In the genomic region with DNA sequence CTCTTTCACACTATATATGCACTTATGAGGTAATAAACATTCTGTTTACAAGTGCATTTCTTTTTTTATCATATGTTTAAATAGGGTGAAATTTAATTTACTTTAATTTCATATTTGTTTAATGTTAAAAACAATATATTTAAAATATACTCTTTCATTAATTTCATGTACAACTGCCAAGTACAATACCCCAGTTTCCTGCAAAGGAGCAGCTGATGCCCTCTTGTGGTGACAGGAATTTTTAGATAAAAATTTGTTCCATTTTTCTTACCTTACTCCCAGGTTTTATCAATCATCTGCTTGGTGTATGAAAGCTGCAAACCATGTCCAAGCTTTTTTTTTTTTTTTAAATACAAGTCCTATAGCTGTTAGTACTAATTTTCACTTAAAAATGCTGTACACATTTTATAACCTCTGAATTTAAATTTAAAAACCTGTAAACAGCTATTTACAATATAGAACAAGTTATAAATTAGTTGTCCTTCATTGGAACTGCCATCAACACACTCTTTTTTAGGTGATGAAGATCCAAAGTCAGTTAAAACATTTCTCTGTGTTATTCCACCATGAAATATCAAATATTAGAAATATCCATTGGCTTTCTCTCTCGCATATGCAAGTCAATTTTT, we compare ENCODE assay signal across 9 cellular contexts. TPM values are rescaled to one million over a fixed set of nuclear protein-coding genes. Genes with fewer than 3 reads are reported as not detected.
DNase-seq lines count a peak whose midpoint lies in the region; ATAC-seq and TF ChIP-seq lines count a peak whose summit lies in the region.
"Had no signal": no experiment of that assay in that cellular context is flagged by ENCODE, and none has a peak within 500 bp of the region (broad histone marks: within the 10 kb centered on the region; RNA-seq: fewer than 3 reads in every experiment).

No MANE protein-coding gene starts in this region.

- no peaks in the 10 kb centered on the region for H3K9me3 Mint-ChIP-seq in activated T-helper 17 cell treated with anti-CD3 and anti-CD28 coated beads, Interleukin-2, amount 50 U/mL, for 72 hours

- ATAC-seq in activated T-helper 17 cell treated with anti-CD3 and anti-CD28 coated beads, Interleukin-2, amount 50 U/mL, for 72 hours (replicated peaks) = no peak
- no peak for ATAC-seq in GM21576 (IDR thresholded peaks at IDR 0.05; ENCODE audit: unreplicated experiment)

- TF ChIP-seq CTCF in hepatocyte (IDR thresholded peaks at IDR 0.05; ENCODE audit: poor library complexity) (peak; percentile 67), thyroid gland (IDR thresholded peaks at IDR 0.05) (peak in 3 of 6 experiments; percentile 27 to 48 (median 44))

- no peak overlapping the region for H2AFZ ChIP-seq in hepatocyte

- H4K20me1 ChIP-seq in hepatocyte (ENCODE audit: insufficient read depth, poor library complexity, severe bottlenecking) = no peaks in the 10 kb centered on the region

- peaks cover 27% of the 10 kb centered on the region for H3K27me3 Mint-ChIP-seq in activated T-helper 17 cell treated with anti-CD3 and anti-CD28 coated beads, Interleukin-2, amount 50 U/mL, for 72 hours

- no peaks in the 10 kb centered on the region for H3K79me2 ChIP-seq in hepatocyte

- DNase-seq in AG20443 (ENCODE audit: low spot score) (peak; percentile 16), HAP-1 (ENCODE audit: low spot score in 2 of 2) (peak; percentile 10 to 43), SK-N-MC (ENCODE audit: low read depth, low spot score) (no peak), hepatocyte (ENCODE audit: low spot score) (peak; percentile 44), thyroid gland (no peak), dedifferentiated amniotic fluid mesenchymal stem cell (ENCODE audit: extremely low spot score) (no peak)

- H3K27ac Mint-ChIP-seq in activated T-helper 17 cell treated with anti-CD3 and anti-CD28 coated beads, Interleukin-2, amount 50 U/mL, for 72 hours = no peak overlapping the region

- no peaks in the 10 kb centered on the region for H3K4me1 Mint-ChIP-seq in activated T-helper 17 cell treated with anti-CD3 and anti-CD28 coated beads, Interleukin-2, amount 50 U/mL, for 72 hours

- H3K27ac ChIP-seq in SK-N-MC (peak overlapping the region; percentile 87), hepatocyte (no peak overlapping the region), thyroid gland (no peak overlapping the region)
- H3K27ac ChIP-seq: epithelial cell of prostate had no signal

- in situ Hi-C loops in HAP-1 (cut with MboI; ENCODE audit: low sequenced_read_pairs) = loop anchor here (25.0 kb wide), 1 partner anchor 748 kb away; no protein-coding TSS in a partner anchor

- H3K9me2 ChIP-seq in hepatocyte (replicated peaks; ENCODE audit: insufficient read depth) = no peaks in the 10 kb centered on the region

- intact Hi-C loops in thyroid gland (cut with DNase I) = no loop called here

- no peak overlapping the region for H3K4me3 Mint-ChIP-seq in activated T-helper 17 cell treated with anti-CD3 and anti-CD28 coated beads, Interleukin-2, amount 50 U/mL, for 72 hours

- no peaks in the 10 kb centered on the region for H3K36me3 Mint-ChIP-seq in activated T-helper 17 cell treated with anti-CD3 and anti-CD28 coated beads, Interleukin-2, amount 50 U/mL, for 72 hours (ENCODE audit: low read depth)

- peak overlapping the region; percentile 3 for H3K4me2 ChIP-seq in hepatocyte

- H3K4me3 ChIP-seq in HAP-1 (no peak overlapping the region), SK-N-MC (peak overlapping the region; percentile 61), hepatocyte (no peak overlapping the region), thyroid gland (replicated peaks in 1 of 3) (no peak overlapping the region)

- no peak overlapping the region for H3K9ac ChIP-seq in SK-N-MC (ENCODE audit: insufficient read length)

- 98% methylated on average over 1 of the region's 1 CpG for WGBS in hepatocyte (ENCODE audit: low lambda C conversion rate, missing lambda C conversion rate)
- WGBS in thyroid gland, 2 donors = 95 to 96% methylated on average over 1 of the region's 1 CpG

- H3K4me1 ChIP-seq in HAP-1 (no peaks in the 10 kb centered on the region; the same call in 1 of the 2 replicates), hepatocyte (ENCODE audit: insufficient read depth) (peaks cover 5% of the 10 kb centered on the region), thyroid gland (peaks cover 0 to 7% of the 10 kb centered on the region in 2 donors)

- no peaks in the 10 kb centered on the region for H3K9me3 ChIP-seq in HAP-1
- H3K9me3 ChIP-seq in SK-N-MC (ENCODE audit: low read depth, low read length) = no peaks in the 10 kb centered on the region
- no peaks in the 10 kb centered on the region for H3K9me3 ChIP-seq in hepatocyte (ENCODE audit: low read depth)
- no peaks in the 10 kb centered on the region for H3K9me3 ChIP-seq in thyroid gland

- TF ChIP-seq POLR2A in thyroid gland (IDR thresholded peaks at IDR 0.05) = no peak

- no peaks in the 10 kb centered on the region for H3K27me3 ChIP-seq in HAP-1 (ENCODE audit: low read depth)
- peaks cover 21% of the 10 kb centered on the region for H3K27me3 ChIP-seq in hepatocyte
- H3K27me3 ChIP-seq in thyroid gland = no peaks in the 10 kb centered on the region

- H3K36me3 ChIP-seq in HAP-1 (replicated peaks) (no peaks in the 10 kb centered on the region), SK-N-MC (ENCODE audit: insufficient read depth, low read length) (peaks cover 16% of the 10 kb centered on the region; the same call in 1 of the 2 replicates), hepatocyte (replicated peaks; ENCODE audit: insufficient read depth, low read depth) (no peaks in the 10 kb centered on the region), thyroid gland (no peaks in the 10 kb centered on the region)

RNA-seq across cellular contexts. Expression of a gene that starts 4.9 kb away (rescaled TPM):
- 10.2 and 11.2 TPM in 2 replicates for total RNA-seq in hepatocyte
- polyA plus RNA-seq in hepatocyte = 5.1 and 7.2 TPM in 2 replicates
- total RNA-seq in activated T-helper 17 cell treated with anti-CD3 and anti-CD28 coated beads, Interleukin-2, amount 50 U/mL, for 72 hours = not detected
- total RNA-seq in thyroid gland = 1 to 10 TPM in 1 of 4 donors, under 1 TPM in 3; 0.11 to 1.1 (median 0.55) TPM

Comparison
In these comparisons a context has a peak if more than half of its experiments do, and no peak if none do; other contexts are left out.
1. DNase-seq: peak in AG20443 (single experiment), HAP-1 (2 of 2) and hepatocyte (single experiment); none in SK-N-MC (single experiment), thyroid gland (0 of 2) and dedifferentiated amniotic fluid mesenchymal stem cell (single experiment).